20 cellular contexts compared by ENCODE assay signal in genomic region chrX:136906921-136907510, GRCh38. TPM values are rescaled to one million over a fixed set of nuclear protein-coding genes. Genes with fewer than 3 reads are reported as not detected.
A peak's percentile ranks its signal among the peaks of the same experiment; 100 is the strongest.
DNase-seq lines count a peak whose midpoint lies in the region; ATAC-seq, FAIRE-seq and TF ChIP-seq lines count a peak whose summit lies in the region.
"Had no signal": no experiment of that assay in that cellular context is flagged by ENCODE, and none has a peak within 500 bp of the region (broad histone marks: within the 10 kb centered on the region; RNA-seq: fewer than 3 reads in every experiment).

No MANE protein-coding gene starts in this region.

- TF ChIP-seq EP300 in K562 (IDR thresholded peaks at IDR 0.05; ENCODE audit: low read length) = no peak

- no peaks in the 10 kb centered on the region for H3K27me3 Mint-ChIP-seq in naive thymus-derived CD4-positive, alpha-beta T cell

- in situ Hi-C loops in G401 (cut with HindIII; ENCODE audit: low sequenced_read_pairs) = no loop called here
- in situ Hi-C loops in K562 (cut with MboI) = no loop called here

- 72% methylated on average over 12 of the region's 14 CpGs for WGBS in K562 (ENCODE audit: insufficient coverage, low coverage, missing lambda C conversion rate)

- FAIRE-seq in K562 (lab: Jason Lieb, UNC) = no peak
- FAIRE-seq: GM12878 had no signal

- H3K27ac ChIP-seq in K562 (ENCODE audit: extremely low read depth, low read depth, low read length) (no peak overlapping the region), osteoblast (ENCODE audit: low read depth, low read length) (no peak overlapping the region)
- H3K27ac ChIP-seq in naive thymus-derived CD4-positive, alpha-beta T cell (ENCODE audit: low read depth, low read length) = no peak overlapping the region

- no peak overlapping the region for H3K4me3 Mint-ChIP-seq in naive thymus-derived CD4-positive, alpha-beta T cell
- H3K4me3 Mint-ChIP-seq: CD14-positive monocyte, HFFc6 had no signal

- no peaks in the 10 kb centered on the region for H3K27me3 ChIP-seq in K562 (ENCODE audit: control insufficient read depth in 2 of 2, insufficient read depth in 2 of 2, low read length in 2 of 2)
- H3K27me3 ChIP-seq in osteoblast (ENCODE audit: insufficient read depth, low read length) = no peaks in the 10 kb centered on the region
- H3K27me3 ChIP-seq in naive thymus-derived CD4-positive, alpha-beta T cell (ENCODE audit: control insufficient read depth in 2 of 2, insufficient read depth in 2 of 2, low read length in 2 of 2) = no peaks in the 10 kb centered on the region

- H3K4me1 ChIP-seq in K562 (replicated peaks in 1 of 2; ENCODE audit: control insufficient read depth in 2 of 2, insufficient read depth in 2 of 2, low read length in 2 of 2) (peaks cover 12% of the 10 kb centered on the region in 2 experiments), osteoblast (ENCODE audit: insufficient read depth, low read length) (no peaks in the 10 kb centered on the region)
- peaks cover 0 to 7% of the 10 kb centered on the region in 2 donors for H3K4me1 ChIP-seq in naive thymus-derived CD4-positive, alpha-beta T cell (ENCODE audit: control insufficient read depth in 2 of 2, insufficient read depth in 2 of 2, low read length in 2 of 2)

- DNase-seq in DMS53 (lab: John Stamatoyannopoulos, UW) (peak; percentile 5), DMS53 treated with DMSO at 0.1 percent for 48 hours (lab: John Stamatoyannopoulos, UW; ENCODE audit: unreplicated experiment) (no peak), G401 (ENCODE audit: low spot score) (peak; percentile 21), K562 (ENCODE audit: extremely low read depth in 1 of 4, low spot score in 3 of 4) (no peak), osteoblast (ENCODE audit: insufficient read length, low spot score, missing footprints) (peak; percentile 29), COLO829 (ENCODE audit: low spot score) (no peak)
- no peak for DNase-seq in naive thymus-derived CD4-positive, alpha-beta T cell
- DNase-seq: H7, HFFc6, KG1, NCI-H1092, NCI-H1436 treated with DMSO at 0.1 percent for 48 hours, NCI-H2081, NCI-H226, NCI-H748 treated with DMSO at 0.1 percent for 48 hours had no signal

- H3K36me3 Mint-ChIP-seq in naive thymus-derived CD4-positive, alpha-beta T cell = no peaks in the 10 kb centered on the region
- H3K36me3 Mint-ChIP-seq: CD14-positive monocyte had no signal

- no peak overlapping the region for H3K4me3 ChIP-seq in K562
- no peak overlapping the region for H3K4me3 ChIP-seq in osteoblast (ENCODE audit: insufficient read depth, low read length)
- H3K4me3 ChIP-seq in naive thymus-derived CD4-positive, alpha-beta T cell (ENCODE audit: low read length) = no peak overlapping the region
- H3K4me3 ChIP-seq: GM12878 had no signal

- BruUV-seq in K562 (replicated peaks; lab: Mats Ljungman, UMichigan) = no TSS peak

- H3K9ac ChIP-seq in K562 (ENCODE audit: insufficient read depth in 1 of 2, low read depth in 2 of 2, low read length in 2 of 2) = no peak overlapping the region

- H3K9me3 ChIP-seq in K562 (replicated peaks; ENCODE audit: control insufficient read depth, insufficient read depth, low read depth, low read length) = no peaks in the 10 kb centered on the region
- H3K9me3 ChIP-seq in osteoblast (ENCODE audit: low read depth, low read length) = no peaks in the 10 kb centered on the region
- H3K9me3 ChIP-seq in naive thymus-derived CD4-positive, alpha-beta T cell (ENCODE audit: control insufficient read depth in 2 of 3, low read length in 3 of 3) = no peaks in the 10 kb centered on the region

- no peaks in the 10 kb centered on the region for H3K9me3 Mint-ChIP-seq in naive thymus-derived CD4-positive, alpha-beta T cell
- H3K9me3 Mint-ChIP-seq: HFFc6 had no signal

- ATAC-seq in K562 = no peak
- ATAC-seq in HG03175 (IDR thresholded peaks at IDR 0.05; ENCODE audit: unreplicated experiment) = no peak
- ATAC-seq in naive thymus-derived CD4-positive, alpha-beta T cell = no peak
- ATAC-seq: GM12878, Panc1, SK-N-SH treated with all-trans-retinoic acid at 6 μM for 48 hours had no signal

- H3K9me1 ChIP-seq in K562 (ENCODE audit: control insufficient read depth, insufficient read depth, low read length) = no peaks in the 10 kb centered on the region

- no peaks in the 10 kb centered on the region for H4K20me1 ChIP-seq in K562 (replicated peaks; ENCODE audit: control insufficient read depth, insufficient read depth, low read length)
- no peaks in the 10 kb centered on the region for H4K20me1 ChIP-seq in osteoblast (ENCODE audit: insufficient read depth, low read length)

- no peaks in the 10 kb centered on the region for H3K36me3 ChIP-seq in K562 (ENCODE audit: control insufficient read depth, insufficient read depth, low read length)
- no peaks in the 10 kb centered on the region for H3K36me3 ChIP-seq in osteoblast (ENCODE audit: insufficient read depth, low read length)
- H3K36me3 ChIP-seq in naive thymus-derived CD4-positive, alpha-beta T cell (ENCODE audit: control insufficient read depth in 2 of 3, insufficient read depth in 3 of 3, low read length in 3 of 3) = no peaks in the 10 kb centered on the region

- POLR2A ChIA-PET in K562 (lab: Yijun Ruan, JAX) = interaction anchor here (1.2 to 1.9 kb wide), 4 partner anchors 8 to 32 kb away, joined by 4 to 10 read pairs (median 8); partner anchors contain the start of gene RBMX
- POLR2A ChIA-PET in naive thymus-derived CD4-positive, alpha-beta T cell (lab: Charles Lee) = interaction anchor here (2.0 kb wide), 1 partner anchor 27 kb away, joined by 5 read pairs; the partner anchor contains the start of gene RBMX

- CTCF ChIA-PET in K562 (lab: Yijun Ruan, JAX; ENCODE audit: low intra/inter-chr PET ratio) = no interaction called here
- CTCF ChIA-PET in naive thymus-derived CD4-positive, alpha-beta T cell (lab: Charles Lee) = no interaction called here

- H2AFZ ChIP-seq in K562 (ENCODE audit: low read depth, low read length) (peak overlapping the region; percentile 87), osteoblast (ENCODE audit: low read length) (no peak overlapping the region)

- no peak overlapping the region for H3K27ac Mint-ChIP-seq in naive thymus-derived CD4-positive, alpha-beta T cell
- H3K27ac Mint-ChIP-seq: HFFc6 had no signal

- no peak overlapping the region for H3K4me2 ChIP-seq in K562 (ENCODE audit: insufficient read depth, low read length)
- H3K4me2 ChIP-seq in osteoblast (ENCODE audit: insufficient read depth, low read length) = no peak overlapping the region

- H3K79me2 ChIP-seq in K562 (ENCODE audit: control insufficient read depth, insufficient read depth, low read length) (peaks cover 23% of the 10 kb centered on the region), osteoblast (ENCODE audit: insufficient read depth, low read length) (no peaks in the 10 kb centered on the region)

- TF ChIP-seq CTCF in K562 (IDR thresholded peaks at IDR 0.05 in 2 of 3, conservative IDR thresholded peaks at IDR 0.05 in 1 of 3; ENCODE audit: insufficient read depth in 2 of 3, low read depth in 1 of 3, low read length in 3 of 3) (no peak), osteoblast (IDR thresholded peaks at IDR 0.05; ENCODE audit: extremely low read depth, low read depth, low read length) (no peak)

- no peak for TF ChIP-seq RAD21 in K562 (CRISPR knock-in tag; conservative IDR thresholded peaks at IDR 0.05 in 1 of 2, IDR thresholded peaks at IDR 0.05 in 1 of 2)

- H3K4me1 Mint-ChIP-seq in naive thymus-derived CD4-positive, alpha-beta T cell = peaks cover 0 to 22% (median 11%) of the 10 kb centered on the region in 7 donors

- intact Hi-C loops in K562 (cut with micrococcal nuclease) = no loop called here
- intact Hi-C loops in naive thymus-derived CD4-positive, alpha-beta T cell (cut with micrococcal nuclease) = no loop called here

- no peak for TF ChIP-seq POLR2A in K562 (conservative IDR thresholded peaks at IDR 0.05)

TF ChIP-seq in K562, 482 proteins besides CTCF, POLR2A, EP300 and RAD21 (continues in another document):
- TF ChIP-seq ZNF143 (CRISPR knock-in tag; IDR thresholded peaks at IDR 0.05) (no peak), BMI1 (IDR thresholded peaks at IDR 0.05; ENCODE audit: low read length) (no peak), SAFB2 (IDR thresholded peaks at IDR 0.05; ENCODE audit: borderline replicate concordance, low read depth, low read length, severe bottlenecking) (no peak), ZC3H8 (IDR thresholded peaks at IDR 0.05) (no peak), TFAM (CRISPR knock-in tag; conservative IDR thresholded peaks at IDR 0.05) (no peak)

RNA-seq across cellular contexts. Expression of gene RBMX, which starts 26.5 kb away (rescaled TPM):
- total RNA-seq in G401 (2014; rRNA removed; shearing (Covaris generic)) = 433 and 563 TPM in 2 replicates
- total RNA-seq in K562 (2011; cell fraction: chromatin; rRNA removed; ENCODE audit: low replicate concordance) = 379 and 688 TPM in 2 replicates
- total RNA-seq in K562 (2011; cell fraction: nucleolus; rRNA removed) = 193 and 197 TPM in 2 replicates
- 341 and 464 TPM in 2 replicates for total RNA-seq in K562 (2011; cell fraction: nucleoplasm; rRNA removed)
- total RNA-seq in K562 (2014; rRNA removed) (475 and 540 TPM in 2 replicates), K562 (2014; rRNA removed; fragmentation: Illumina TruSeq; extraction: Trizol) (671 and 744 TPM in 2 replicates), K562 (2015; rRNA removed; fragmentation: Illumina TruSeq; extraction: Trizol) (587 and 622 TPM in 2 replicates), K562 (2021) (421 and 459 TPM in 2 replicates), osteoblast (202 and 210 TPM in 2 replicates)
- polyA plus RNA-seq in K562 (2011; rRNA removed) (461 and 523 TPM in 2 replicates), K562 (2014; fragmentation: Illumina TruSeq; extraction: Trizol) (534 and 616 TPM in 2 replicates), K562 (2014; fragmentation: Nextera tagmentation; extraction: Ambion mirVana) (100 to 1,000 TPM; 468 to 638 TPM), K562 (2014; rRNA removed) (352 and 405 TPM in 2 replicates)
- 199 and 265 TPM in 2 replicates for polyA plus RNA-seq in K562 (2011; cell fraction: cytosol; rRNA removed)
- 464 and 535 TPM in 2 replicates for polyA plus RNA-seq in K562 (2011; cell fraction: nucleus; rRNA removed)
- 368 and 402 TPM in 2 replicates for polyA plus RNA-seq in K562 (2012)
- polyA minus RNA-seq in K562 (2011; rRNA and poly(A)+ RNA removed) = 441 and 529 TPM in 2 replicates
- polyA minus RNA-seq in K562 (2011; cell fraction: cytosol; rRNA and poly(A)+ RNA removed) = 333 and 352 TPM in 2 replicates
- 173 and 327 TPM in 2 replicates for polyA minus RNA-seq in K562 (2011; cell fraction: nucleus; rRNA and poly(A)+ RNA removed)
- total RNA-seq in naive thymus-derived CD4-positive, alpha-beta T cell = 100 to 1,000 TPM; 204 to 263 (median 259) TPM
- 100 to 1,000 TPM; 194 to 217 TPM for polyA plus RNA-seq in naive thymus-derived CD4-positive, alpha-beta T cell

Comparison
In these comparisons a context has a peak if more than half of its experiments do, and no peak if none do; other contexts are left out.
1. DNase-seq: peak in DMS53 (single experiment), G401 (single experiment) and osteoblast (single experiment); none in DMS53 treated with DMSO at 0.1 percent for 48 hours (single experiment), K562 (0 of 4), COLO829 (single experiment) and naive thymus-derived CD4-positive, alpha-beta T cell (0 of 9).